12 cellular contexts compared by ENCODE assay signal in genomic region chr1:245856944-245857531, GRCh38.
A peak's percentile ranks its signal among the peaks of the same experiment; 100 is the strongest.
DNase-seq lines count a peak whose midpoint lies in the region; ATAC-seq, FAIRE-seq and TF ChIP-seq lines count a peak whose summit lies in the region.
"Had no signal": no experiment of that assay in that cellular context is flagged by ENCODE, and none has a peak within 500 bp of the region (broad histone marks: within the 10 kb centered on the region; RNA-seq: fewer than 3 reads in every experiment).

No MANE protein-coding gene starts in this region.

- no peaks in the 10 kb centered on the region for H3K9me3 ChIP-seq in esophagus muscularis mucosa
- no peaks in the 10 kb centered on the region for H3K9me3 ChIP-seq in gastrocnemius medialis

- no peaks in the 10 kb centered on the region for H3K4me1 Mint-ChIP-seq in activated CD4-positive, alpha-beta T cell treated with anti-CD3 and anti-CD28 coated beads for 36 hours
- H3K4me1 Mint-ChIP-seq: T-helper 17 cell had no signal

- peak overlapping the region; percentile 83 for H3K27ac ChIP-seq in ACC112 (ENCODE audit: low read depth, low read length)
- peak overlapping the region; percentile 62 for H3K27ac ChIP-seq in brain microvascular endothelial cell
- no peak overlapping the region for H3K27ac ChIP-seq in esophagus muscularis mucosa (replicated peaks in 1 of 4)
- H3K27ac ChIP-seq in gastrocnemius medialis = no peak overlapping the region

- in situ Hi-C loops in brain microvascular endothelial cell (cut with HindIII; ENCODE audit: low pct_ligation_motif_present, low sequenced_read_pairs) = no loop called here
- in situ Hi-C loops in gastrocnemius medialis (cut with MboI; ENCODE audit: low sequenced_read_pairs in 4 of 4) = no loop called here

- no peaks in the 10 kb centered on the region for H3K27me3 Mint-ChIP-seq in activated CD4-positive, alpha-beta T cell treated with anti-CD3 and anti-CD28 coated beads for 36 hours
- H3K27me3 Mint-ChIP-seq: T-helper 17 cell had no signal

- intact Hi-C loops in activated CD4-positive, alpha-beta T cell treated with anti-CD3 and anti-CD28 coated beads for 36 hours (cut with DNase I, micrococcal nuclease) = no loop called here
- intact Hi-C loops in esophagus muscularis mucosa (cut with DNase I) = no loop called here
- intact Hi-C loops in gastrocnemius medialis (cut with DNase I; ENCODE audit: low total_unique reads) = no loop called here

- peak; percentile 35 for TF ChIP-seq CTCF in brain microvascular endothelial cell (IDR thresholded peaks at IDR 0.05; ENCODE audit: low read depth, low read length, missing control alignments)
- TF ChIP-seq CTCF in esophagus muscularis mucosa (IDR thresholded peaks at IDR 0.05) = no peak
- no peak for TF ChIP-seq CTCF in gastrocnemius medialis (IDR thresholded peaks at IDR 0.05 in 4 of 5, conservative IDR thresholded peaks at IDR 0.05 in 1 of 5)

- ATAC-seq in activated CD4-positive, alpha-beta T cell treated with anti-CD3 and anti-CD28 coated beads for 36 hours = no peak
- no peak for ATAC-seq in gastrocnemius medialis
- ATAC-seq: T-helper 17 cell had no signal

- H3K79me2 ChIP-seq in ACC112 (ENCODE audit: control insufficient read depth, insufficient read depth, low read length, unreplicated experiment) = no peaks in the 10 kb centered on the region

- CTCF ChIA-PET in activated CD4-positive, alpha-beta T cell treated with anti-CD3 and anti-CD28 coated beads for 36 hours (lab: Charles Lee) = no interaction called here

- no peak overlapping the region; the same call in 1 of the 2 replicates for H3K4me3 ChIP-seq in ACC112 (ENCODE audit: low read depth, low read length)
- no peak overlapping the region for H3K4me3 ChIP-seq in brain microvascular endothelial cell (ENCODE audit: low read depth, low read length)
- H3K4me3 ChIP-seq in esophagus muscularis mucosa = no peak overlapping the region
- no peak overlapping the region for H3K4me3 ChIP-seq in gastrocnemius medialis

- TF ChIP-seq POLR2A in esophagus muscularis mucosa (IDR thresholded peaks at IDR 0.05; ENCODE audit: low read depth) (no peak), gastrocnemius medialis (IDR thresholded peaks at IDR 0.05) (no peak)

- peaks cover 2% of the 10 kb centered on the region for H3K9me3 Mint-ChIP-seq in activated CD4-positive, alpha-beta T cell treated with anti-CD3 and anti-CD28 coated beads for 36 hours (ENCODE audit: low read depth)

- H3K27me3 ChIP-seq in ACC112 (ENCODE audit: insufficient read depth, low read length) (no peaks in the 10 kb centered on the region), brain microvascular endothelial cell (replicated peaks) (no peaks in the 10 kb centered on the region), esophagus muscularis mucosa (no peaks in the 10 kb centered on the region), gastrocnemius medialis (no peaks in the 10 kb centered on the region)

- no peak overlapping the region for H3K27ac Mint-ChIP-seq in activated CD4-positive, alpha-beta T cell treated with anti-CD3 and anti-CD28 coated beads for 36 hours
- H3K27ac Mint-ChIP-seq: T-helper 17 cell had no signal

- WGBS in esophagus muscularis mucosa = 95% methylated on average over 13 of the region's 13 CpGs

- H3K36me3 ChIP-seq in ACC112 (ENCODE audit: insufficient read depth, low read length) (no peaks in the 10 kb centered on the region), brain microvascular endothelial cell (replicated peaks) (no peaks in the 10 kb centered on the region), esophagus muscularis mucosa (peaks cover 0 to 8% (median 0%) of the 10 kb centered on the region in 4 donors), gastrocnemius medialis (no peaks in the 10 kb centered on the region)

- H3K4me3 Mint-ChIP-seq in activated CD4-positive, alpha-beta T cell treated with anti-CD3 and anti-CD28 coated beads for 36 hours = no peak overlapping the region
- H3K4me3 Mint-ChIP-seq: T-helper 17 cell had no signal

- peaks cover 58% of the 10 kb centered on the region for H3K4me1 ChIP-seq in ACC112 (ENCODE audit: control insufficient read depth, insufficient read depth, low read length, unreplicated experiment)
- H3K4me1 ChIP-seq in esophagus muscularis mucosa = peaks cover 0 to 18% (median 16%) of the 10 kb centered on the region in 4 donors
- no peaks in the 10 kb centered on the region for H3K4me1 ChIP-seq in gastrocnemius medialis

- no peak for FAIRE-seq in HTR-8/SVneo (lab: Jason Lieb, UNC)
- FAIRE-seq: colon had no signal

- POLR2A ChIA-PET in activated CD4-positive, alpha-beta T cell treated with anti-CD3 and anti-CD28 coated beads for 36 hours (lab: Charles Lee) = no interaction called here

- no peak for TF ChIP-seq EP300 in esophagus muscularis mucosa (IDR thresholded peaks at IDR 0.05)

- peaks cover 29% of the 10 kb centered on the region for H3K36me3 Mint-ChIP-seq in activated CD4-positive, alpha-beta T cell treated with anti-CD3 and anti-CD28 coated beads for 36 hours (ENCODE audit: low read depth)

- no peak overlapping the region for H2AFZ ChIP-seq in ACC112 (ENCODE audit: low read length, unreplicated experiment)

- DNase-seq in HTR-8/SVneo (ENCODE audit: insufficient read length, low spot score) = peak; percentile 21
- DNase-seq in brain microvascular endothelial cell = peak; percentile 82
- peak; percentile 23 for DNase-seq in left kidney (ENCODE audit: low read depth, low spot score)
- DNase-seq in stimulated activated CD4-positive, alpha-beta T cell treated with anti-CD3 and anti-CD28 coated beads, Interleukin-12 subunit alpha, Interleukin-12 subunit beta, amount 100 ng/mL, for 4 hours = no peak
- DNase-seq in activated CD4-positive, alpha-beta T cell treated with anti-CD3 and anti-CD28 coated beads for 36 hours = no peak
- DNase-seq in esophagus muscularis mucosa (ENCODE audit: extremely low spot score) = no peak
- DNase-seq in gastrocnemius medialis = no peak
- DNase-seq: activated CD4-positive, alpha-beta T cell treated with anti-CD3 and anti-CD28 coated beads, Interleukin-2, amount 50 U/mL, for 4 hours; activated gamma-delta T cell; T-helper 17 cell had no signal

Comparison
In these comparisons a context has a peak if more than half of its experiments do, and no peak if none do; other contexts are left out.
1. H3K27ac ChIP-seq: peak in ACC112 (single experiment) and brain microvascular endothelial cell (single experiment); none in esophagus muscularis mucosa (0 of 4) and gastrocnemius medialis (0 of 4).
2. DNase-seq: peak in HTR-8/SVneo (single experiment), brain microvascular endothelial cell (single experiment) and left kidney (single experiment); none in stimulated activated CD4-positive, alpha-beta T cell treated with anti-CD3 and anti-CD28 coated beads, Interleukin-12 subunit alpha, Interleukin-12 subunit beta, amount 100 ng/mL, for 4 hours (single experiment), activated CD4-positive, alpha-beta T cell treated with anti-CD3 and anti-CD28 coated beads for 36 hours (single experiment), esophagus muscularis mucosa (single experiment) and gastrocnemius medialis (0 of 2).